Comparison of ENCODE assay signal across 8 cellular contexts in the genomic region with DNA sequence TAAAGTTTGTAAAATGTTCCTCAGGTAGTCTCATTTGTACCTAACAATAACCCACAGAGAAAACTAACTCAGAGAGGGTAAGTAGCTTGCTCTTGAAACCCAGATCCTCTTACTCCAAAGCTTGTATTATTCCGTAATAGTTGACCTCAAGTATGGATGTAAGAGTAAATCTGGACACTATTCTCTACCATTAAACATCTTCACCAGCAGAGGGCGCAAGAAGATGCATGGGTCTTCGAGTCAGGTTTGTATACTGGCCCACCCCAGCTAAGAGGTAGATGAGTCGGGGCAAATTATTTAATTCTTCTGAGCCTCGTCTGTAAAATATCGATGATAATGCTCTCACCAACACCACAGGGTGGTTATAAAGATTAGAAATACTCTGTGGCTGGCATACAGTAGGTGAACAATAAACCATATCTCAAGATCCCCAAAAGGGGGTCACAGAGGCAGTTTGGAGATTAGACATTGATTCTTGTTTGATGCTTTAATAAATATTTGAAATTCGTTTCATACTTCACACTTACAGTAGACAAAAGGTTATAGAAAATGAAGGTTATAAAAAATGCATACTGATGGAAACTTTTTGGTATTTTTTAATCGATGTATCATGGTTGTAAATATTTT. TPM values are rescaled to one million over a fixed set of nuclear protein-coding genes. Genes with fewer than 3 reads are reported as not detected.
DNase-seq lines count a peak whose midpoint lies in the region; ATAC-seq and TF ChIP-seq lines count a peak whose summit lies in the region.

No MANE protein-coding gene starts in this region.

- H3K36me3 Mint-ChIP-seq in activated B cell treated with CpG ODN at 0.5 μM for 24 hours (ENCODE audit: low read depth) (no peaks in the 10 kb centered on the region), memory B cell (no peaks in the 10 kb centered on the region)
- no peaks in the 10 kb centered on the region for H3K36me3 Mint-ChIP-seq in stimulated activated naive B cell treated with anti-CD40 and anti-IgM and Interleukin-4, amounts not matched to agents 10 μg/mL and 1 μg/mL and 100 μg/mL, for 72 hours

- H3K9me3 Mint-ChIP-seq in activated B cell treated with CpG ODN at 0.5 μM for 24 hours (no peaks in the 10 kb centered on the region), memory B cell (no peaks in the 10 kb centered on the region)
- H3K9me3 Mint-ChIP-seq in stimulated activated naive B cell treated with anti-CD40 and anti-IgM and Interleukin-4, amounts not matched to agents 10 μg/mL and 1 μg/mL and 100 μg/mL, for 72 hours = no peaks in the 10 kb centered on the region

- TF ChIP-seq CTCF in AG09309 (IDR thresholded peaks at IDR 0.05; ENCODE audit: control insufficient read depth, insufficient read depth, low read depth, low read length, missing control alignments) (peak; percentile 72), activated B cell treated with CpG ODN at 0.5 μM for 24 hours (IDR thresholded peaks at IDR 0.05) (peak; percentile 72)

- ATAC-seq in GM18517 (IDR thresholded peaks at IDR 0.05; ENCODE audit: unreplicated experiment) = peak; percentile 31
- peak; percentile 35 for ATAC-seq in activated B cell treated with CpG ODN at 0.5 μM for 24 hours (ENCODE audit: low read depth)
- ATAC-seq in memory B cell (ENCODE audit: low read depth) = peak; percentile 60
- ATAC-seq in stimulated activated naive B cell treated with anti-CD40 and anti-IgM and Interleukin-4, amounts not matched to agents 10 μg/mL and 1 μg/mL and 100 μg/mL, for 72 hours (replicated peaks) = peak; percentile 33 to 45
- ATAC-seq in GM21737 (IDR thresholded peaks at IDR 0.05; ENCODE audit: unreplicated experiment) = no peak

- H3K4me3 ChIP-seq in AG09309 (ENCODE audit: control insufficient read depth, low read depth, low read length) = no peak overlapping the region

- CTCF ChIA-PET in activated B cell treated with CpG ODN at 0.5 μM for 24 hours (lab: Charles Lee) = interaction anchor here (0.6 to 6.5 kb wide), 29 partner anchors 15 to 383 kb away, joined by 3 to 57 read pairs (median 4); a partner anchor contains a TSS

- peak; percentile 59 for DNase-seq in AG09309 (ENCODE audit: low read depth)
- peak; percentile 70 for DNase-seq in NCI-H2196 (lab: John Stamatoyannopoulos, UW; ENCODE audit: unreplicated experiment)
- no peak for DNase-seq in activated B cell treated with CpG ODN at 0.5 μM for 24 hours
- DNase-seq in dermis blood vessel endothelial cell = peak; percentile 93
- peak; percentile 69 to 70 for DNase-seq in memory B cell (ENCODE audit: low spot score in 2 of 2)
- peak; percentile 24 for DNase-seq in stimulated activated naive B cell treated with anti-CD40 and anti-IgM and Interleukin-4, amounts not matched to agents 10 μg/mL and 1 μg/mL and 100 μg/mL, for 72 hours

- peaks cover 9% of the 10 kb centered on the region for H3K27me3 Mint-ChIP-seq in activated B cell treated with CpG ODN at 0.5 μM for 24 hours
- peaks cover 9% of the 10 kb centered on the region for H3K27me3 Mint-ChIP-seq in memory B cell
- peaks cover 4 to 13% of the 10 kb centered on the region in 2 donors for H3K27me3 Mint-ChIP-seq in stimulated activated naive B cell treated with anti-CD40 and anti-IgM and Interleukin-4, amounts not matched to agents 10 μg/mL and 1 μg/mL and 100 μg/mL, for 72 hours

- POLR2A ChIA-PET in activated B cell treated with CpG ODN at 0.5 μM for 24 hours (lab: Charles Lee) = interaction anchor here (0.5 to 1.4 kb wide), 6 partner anchors 65 to 486 kb away, joined by 3 to 6 read pairs (median 5); no protein-coding TSS in a partner anchor

- H3K4me3 Mint-ChIP-seq in activated B cell treated with CpG ODN at 0.5 μM for 24 hours (no peak overlapping the region), memory B cell (no peak overlapping the region)
- no peak overlapping the region for H3K4me3 Mint-ChIP-seq in stimulated activated naive B cell treated with anti-CD40 and anti-IgM and Interleukin-4, amounts not matched to agents 10 μg/mL and 1 μg/mL and 100 μg/mL, for 72 hours

- H3K27ac Mint-ChIP-seq in activated B cell treated with CpG ODN at 0.5 μM for 24 hours (no peak overlapping the region), memory B cell (no peak overlapping the region)
- H3K27ac Mint-ChIP-seq in stimulated activated naive B cell treated with anti-CD40 and anti-IgM and Interleukin-4, amounts not matched to agents 10 μg/mL and 1 μg/mL and 100 μg/mL, for 72 hours = no peak overlapping the region

- intact Hi-C loops in activated B cell treated with CpG ODN at 0.5 μM for 24 hours (cut with micrococcal nuclease) = loop anchor here (1.0 to 5.0 kb wide), 8 partner anchors 101 to 454 kb away; a partner anchor contains a TSS

- H3K4me1 Mint-ChIP-seq in activated B cell treated with CpG ODN at 0.5 μM for 24 hours (peaks cover 27% of the 10 kb centered on the region), memory B cell (peaks cover 12% of the 10 kb centered on the region)
- H3K4me1 Mint-ChIP-seq in stimulated activated naive B cell treated with anti-CD40 and anti-IgM and Interleukin-4, amounts not matched to agents 10 μg/mL and 1 μg/mL and 100 μg/mL, for 72 hours = peaks cover 11 to 21% of the 10 kb centered on the region in 2 donors

RNA-seq across cellular contexts. Expression of a gene that starts 3.5 kb away (rescaled TPM):
- total RNA-seq in activated B cell treated with CpG ODN at 0.5 μM for 24 hours = 32.3 and 34.6 TPM in 2 replicates
- total RNA-seq in dermis blood vessel endothelial cell = 38.5 and 43.3 TPM in 2 replicates
